28 cellular contexts compared by ENCODE assay signal in the genomic region with DNA sequence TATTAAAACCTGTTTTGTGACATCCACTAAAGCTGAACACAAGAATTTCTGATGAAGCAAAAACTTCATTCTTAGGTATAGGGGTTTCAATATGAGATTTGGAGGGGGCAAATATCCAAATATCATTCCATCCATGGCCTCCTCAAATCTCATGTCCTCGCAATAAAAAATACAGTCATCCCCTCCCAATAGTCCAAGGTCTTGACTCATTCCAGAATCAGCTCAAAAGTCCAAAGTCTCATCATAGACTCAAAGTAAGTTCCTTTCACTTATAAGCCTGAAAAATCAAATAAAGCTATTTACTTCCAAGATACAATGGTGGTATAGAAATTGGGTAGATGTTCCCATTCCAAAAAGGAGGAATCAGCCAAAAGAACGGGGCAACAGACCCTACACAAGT.
"Had no signal": no experiment of that assay in that cellular context is flagged by ENCODE, and none has a peak within 500 bp of the region (broad histone marks: within the 10 kb centered on the region; RNA-seq: fewer than 3 reads in every experiment).

No MANE protein-coding gene starts in this region.

- H3K27ac ChIP-seq: colonic mucosa, coronary artery, dorsolateral prefrontal cortex, epithelial cell of prostate, esophagus muscularis mucosa, esophagus squamous epithelium, foreskin keratinocyte, gastrocnemius medialis, gastroesophageal sphincter, heart left ventricle, heart right ventricle had no signal

- H3K27me3 ChIP-seq: colonic mucosa, dorsolateral prefrontal cortex, esophagus muscularis mucosa, esophagus squamous epithelium, foreskin keratinocyte, gastrocnemius medialis, gastroesophageal sphincter, heart left ventricle, heart right ventricle had no signal

- H3K36me3 ChIP-seq: colonic mucosa, esophagus muscularis mucosa, esophagus squamous epithelium, gastrocnemius medialis, gastroesophageal sphincter, heart left ventricle, heart right ventricle had no signal

- H3K9me3 ChIP-seq: colonic mucosa, esophagus muscularis mucosa, esophagus squamous epithelium, gastrocnemius medialis, gastroesophageal sphincter, heart left ventricle had no signal

- H3K4me3 ChIP-seq: colonic mucosa, coronary artery, dorsolateral prefrontal cortex, esophagus muscularis mucosa, esophagus squamous epithelium, gastrocnemius medialis, gastroesophageal sphincter, heart left ventricle, heart right ventricle had no signal

- FAIRE-seq: colon, endometrium, endothelial cell of umbilical vein, frontal cortex had no signal

- DNase-seq: colonic mucosa; cortex of kidney; dermis blood vessel endothelial cell; dorsolateral prefrontal cortex; effector CD4-positive, alpha-beta T cell; effector CD8-positive, alpha-beta T cell; effector memory CD4-positive, alpha-beta T cell; effector memory CD8-positive, alpha-beta T cell; endodermal cell; erythroblast; esophagus squamous epithelium; foreskin fibroblast; foreskin keratinocyte; foreskin melanocyte; gastrocnemius medialis; glutamatergic neuron; head of caudate nucleus; heart left ventricle; heart right ventricle had no signal

- H3K4me1 ChIP-seq: colonic mucosa, foreskin keratinocyte, gastrocnemius medialis had no signal

- ATAC-seq: effector memory CD8-positive, alpha-beta T cell; esophagus mucosa; foreskin keratinocyte; gastrocnemius medialis; gastroesophageal sphincter; heart left ventricle; heart right ventricle had no signal
